ENCODE assay signal across 2 cellular contexts in the genomic region with DNA sequence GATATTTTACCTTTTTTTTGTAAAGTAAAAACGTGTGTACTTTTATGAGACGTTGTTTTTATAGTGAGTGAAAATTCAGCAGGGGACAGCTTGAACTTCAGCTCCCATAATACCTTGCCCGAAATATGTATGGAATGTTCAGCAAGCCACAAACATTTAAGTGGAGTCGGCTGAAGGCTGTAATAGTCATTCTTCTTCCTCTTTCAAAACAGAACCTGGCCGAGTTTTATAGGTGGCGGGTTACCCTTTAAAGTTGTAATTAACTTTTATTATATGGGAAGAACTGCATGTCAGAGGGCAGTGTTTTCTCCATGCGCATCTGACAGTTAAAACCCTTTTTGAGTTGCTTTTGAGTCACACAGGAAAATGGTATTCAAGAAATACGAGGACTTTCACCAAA.
TF ChIP-seq lines count a peak whose summit lies in the region.

No MANE protein-coding gene starts in this region.

TF ChIP-seq in Ishikawa, 13 proteins besides CTCF, POLR2A, EP300 and RAD21:
- no peak for TF ChIP-seq TCF12 (IDR thresholded peaks at IDR 0.05; ENCODE audit: low read depth)
- TF ChIP-seq TEAD4 (IDR thresholded peaks at IDR 0.05) = peak; percentile 91

TF ChIP-seq in K562, 482 proteins besides CTCF, POLR2A, EP300 and RAD21:
- TF ChIP-seq, protein P1, sequence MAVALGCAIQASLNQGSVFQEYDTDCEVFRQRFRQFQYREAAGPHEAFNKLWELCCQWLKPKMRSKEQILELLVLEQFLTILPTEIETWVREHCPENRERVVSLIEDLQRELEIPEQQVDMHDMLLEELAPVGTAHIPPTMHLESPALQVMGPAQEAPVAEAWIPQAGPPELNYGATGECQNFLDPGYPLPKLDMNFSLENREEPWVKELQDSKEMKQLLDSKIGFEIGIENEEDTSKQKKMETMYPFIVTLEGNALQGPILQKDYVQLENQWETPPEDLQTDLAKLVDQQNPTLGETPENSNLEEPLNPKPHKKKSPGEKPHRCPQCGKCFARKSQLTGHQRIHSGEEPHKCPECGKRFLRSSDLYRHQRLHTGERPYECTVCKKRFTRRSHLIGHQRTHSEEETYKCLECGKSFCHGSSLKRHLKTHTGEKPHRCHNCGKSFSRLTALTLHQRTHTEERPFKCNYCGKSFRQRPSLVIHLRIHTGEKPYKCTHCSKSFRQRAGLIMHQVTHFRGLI (CRISPR knock-in tag; IDR thresholded peaks at IDR 0.05) = no peak
- 0 out of 2 replicates have a peak, but pooled peaks have one; percentile 11 for TF ChIP-seq TEAD4 (IDR thresholded peaks at IDR 0.05; ENCODE audit: low read length)
- no peak for TF ChIP-seq TEAD4 (CRISPR knock-in tag; IDR thresholded peaks at IDR 0.05; ENCODE audit: borderline replicate concordance)
TF ChIP-seq in K562: peak in this region for 1.
